Comparison of ENCODE assay signal across 6 cellular contexts in the genomic region with DNA sequence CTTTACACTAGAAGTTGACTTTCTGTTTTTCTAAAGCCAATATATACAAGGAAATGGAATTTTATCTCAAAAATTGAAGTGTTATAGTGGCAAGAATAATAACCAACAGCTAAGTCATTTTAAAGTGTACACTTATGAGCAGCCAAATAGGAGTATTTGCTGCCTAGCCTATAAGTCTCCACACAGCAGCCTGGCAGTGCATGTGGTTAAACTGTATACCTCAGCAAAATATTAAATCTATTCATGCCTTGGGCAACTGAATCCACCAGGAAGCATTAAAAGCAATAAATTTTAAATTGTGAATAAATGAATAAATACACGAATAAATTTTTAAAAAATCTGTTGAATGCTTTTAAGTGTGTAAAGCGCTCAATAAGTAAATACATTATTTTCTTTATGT.
"Had no signal": no experiment of that assay in that cellular context is flagged by ENCODE, and none has a peak within 500 bp of the region (broad histone marks: within the 10 kb centered on the region; RNA-seq: fewer than 3 reads in every experiment).

No MANE protein-coding gene starts in this region.

- ATAC-seq: K562 had no signal

- DNase-seq: KBM-7, KG1 had no signal

- H3K27ac ChIP-seq: HL-60, KMS-11 had no signal

- FAIRE-seq: HTR-8/SVneo, K562 had no signal

- H3K9ac ChIP-seq: KMS-11 had no signal

- H3K4me2 ChIP-seq: KMS-11 had no signal

- H3K4me3 ChIP-seq: K562 had no signal
